16 cellular contexts compared by ENCODE assay signal in genomic region chr4:125352521-125352920, GRCh38. TPM values are rescaled to one million over a fixed set of nuclear protein-coding genes. Genes with fewer than 3 reads are reported as not detected.
"Had no signal": no experiment of that assay in that cellular context is flagged by ENCODE, and none has a peak within 500 bp of the region (broad histone marks: within the 10 kb centered on the region; RNA-seq: fewer than 3 reads in every experiment).

No MANE protein-coding gene starts in this region.

- H3K4me3 ChIP-seq: breast epithelium, esophagus muscularis mucosa, left lung, ovary, thoracic aorta had no signal

- ATAC-seq: activated T-helper 17 cell treated with anti-CD3 and anti-CD28 coated beads, Interleukin-2, amount 50 U/mL, for 72 hours; left lung; stimulated activated naive CD8-positive, alpha-beta T cell treated with anti-CD3 and anti-CD28 coated beads, Interleukin-15, Interleukin-2, amounts not matched to agents 100 U/mL and 50 U/mL, for 24 hours had no signal

- H3K36me3 ChIP-seq: breast epithelium, esophagus muscularis mucosa, left lung, ovary, thoracic aorta had no signal

- DNase-seq: activated CD4-positive, alpha-beta T cell treated with anti-CD3 and anti-CD28 coated beads, Interleukin-2, amount 50 U/mL, for 1 hour; activated naive CD4-positive, alpha-beta T cell treated with anti-CD3 and anti-CD28 coated beads, Interleukin-2, amount 50 U/mL, for 16 hours; activated T-cell treated with anti-CD3 and anti-CD28 coated beads for 4 hours; foreskin fibroblast; islet precursor cell; left lung; mesenchymal stem cell; ovary; stimulated activated CD4-positive, alpha-beta T cell treated with anti-CD3 and anti-CD28 coated beads, Interleukin-2, amount 100 ng/mL, for 48 hours; stimulated activated naive CD8-positive, alpha-beta T cell treated with anti-CD3 and anti-CD28 coated beads, Interleukin-15, Interleukin-2, amounts not matched to agents 100 U/mL and 50 U/mL, for 24 hours had no signal

- H3K9me3 ChIP-seq: breast epithelium, esophagus muscularis mucosa, left lung, ovary, thoracic aorta had no signal

- H3K4me3 Mint-ChIP-seq: activated T-helper 17 cell treated with anti-CD3 and anti-CD28 coated beads, Interleukin-2, amount 50 U/mL, for 72 hours; nephron; T-helper 1 cell treated with Interleukin-12 subunit alpha and Interleukin-12 subunit beta and Interleukin-4 antibody, amounts not matched to agents 30 μg/mL and 1 μg/mL, for 36 hours had no signal

- H3K4me1 ChIP-seq: breast epithelium, left lung had no signal

- H3K27me3 ChIP-seq: breast epithelium, esophagus muscularis mucosa, left lung, ovary had no signal

- H3K27ac ChIP-seq: breast epithelium, esophagus muscularis mucosa, left lung, ovary, thoracic aorta had no signal

- H3K27ac Mint-ChIP-seq: activated T-helper 17 cell treated with anti-CD3 and anti-CD28 coated beads, Interleukin-2, amount 50 U/mL, for 72 hours; nephron; T-helper 1 cell treated with Interleukin-12 subunit alpha and Interleukin-12 subunit beta and Interleukin-4 antibody, amounts not matched to agents 30 μg/mL and 1 μg/mL, for 36 hours had no signal

- H3K9me3 Mint-ChIP-seq: activated T-helper 17 cell treated with anti-CD3 and anti-CD28 coated beads, Interleukin-2, amount 50 U/mL, for 72 hours; nephron; T-helper 1 cell treated with Interleukin-12 subunit alpha and Interleukin-12 subunit beta and Interleukin-4 antibody, amounts not matched to agents 30 μg/mL and 1 μg/mL, for 36 hours had no signal

- H3K27me3 Mint-ChIP-seq: activated T-helper 17 cell treated with anti-CD3 and anti-CD28 coated beads, Interleukin-2, amount 50 U/mL, for 72 hours had no signal

- H3K4me1 Mint-ChIP-seq: activated T-helper 17 cell treated with anti-CD3 and anti-CD28 coated beads, Interleukin-2, amount 50 U/mL, for 72 hours had no signal

RNA-seq across cellular contexts. Expression of gene FAT4, which starts 37.8 kb away (rescaled TPM):
- total RNA-seq: activated T-helper 17 cell treated with anti-CD3 and anti-CD28 coated beads, Interleukin-2, amount 50 U/mL, for 72 hours had no signal
